Comparison of ENCODE assay signal across 15 cellular contexts in the genomic region with DNA sequence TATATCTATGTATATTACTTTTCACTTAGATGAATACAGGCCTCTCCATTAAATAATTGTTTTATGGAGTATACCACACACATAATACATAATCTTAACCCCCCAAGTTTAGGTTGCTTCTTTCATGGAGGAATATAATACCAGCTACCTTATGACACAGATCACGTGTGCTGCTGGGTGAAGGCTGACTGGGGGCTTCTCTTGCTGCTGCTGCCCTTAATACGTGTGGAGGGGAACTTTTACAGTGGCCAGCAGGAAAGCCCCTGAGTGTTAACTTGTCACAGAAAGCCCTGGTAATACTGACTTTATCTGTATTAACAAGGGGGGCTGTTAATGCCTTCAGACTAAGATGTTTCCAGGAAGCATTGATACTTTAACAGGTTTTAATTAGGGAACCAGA.
"Had no signal": no experiment of that assay in that cellular context is flagged by ENCODE, and none has a peak within 500 bp of the region (broad histone marks: within the 10 kb centered on the region; RNA-seq: fewer than 3 reads in every experiment).

No MANE protein-coding gene starts in this region.

- H3K27me3 ChIP-seq: right lobe of liver, testis, vagina had no signal

- H3K36me3 ChIP-seq: left ventricle myocardium inferior, right lobe of liver had no signal

- H3K9ac ChIP-seq: parathyroid adenoma had no signal

- H3K9me3 ChIP-seq: left ventricle myocardium inferior, right lobe of liver, testis, vagina had no signal

- H3K4me1 ChIP-seq: parathyroid adenoma, right lobe of liver, testis had no signal

- H2AFZ ChIP-seq: parathyroid adenoma had no signal

- H3K4me3 ChIP-seq: left ventricle myocardium inferior, right lobe of liver, testis, vagina had no signal

- DNase-seq: activated CD4-positive, alpha-beta T cell treated with anti-CD3 and anti-CD28 coated beads, Interleukin-2, amount 50 U/mL, for 48 hours; activated effector memory CD4-positive, alpha-beta T cell treated with anti-CD3 and anti-CD28 coated beads, Interleukin-2, amount 50 U/mL, for 16 hours; activated naive CD4-positive, alpha-beta T cell treated with anti-CD3 and anti-CD28 coated beads, Interleukin-2, amount 10 ng/mL, durations not matched to agents 7 days and 5 days; activated T-cell treated with anti-CD3 and anti-CD28 coated beads, Interleukin-2, amount 50 U/mL, for 48 hours; effector CD8-positive, alpha-beta T cell; glutamatergic neuron; kidney glomerular epithelial cell; left ventricle myocardium inferior; right lobe of liver; small intestine; stimulated activated CD4-positive, alpha-beta T cell treated with anti-CD3 and anti-CD28 coated beads, Interleukin-15, amount 100 ng/mL, for 24 hours; T-helper 1 cell had no signal

- H3K27ac ChIP-seq: left ventricle myocardium inferior, parathyroid adenoma, right lobe of liver, testis, vagina had no signal
